In genomic region chr7:29975564-29975963, GRCh38 we compare ENCODE assay signal across 1 cellular context.
TF ChIP-seq lines count a peak whose summit lies in the region.

No MANE protein-coding gene starts in this region.

TF ChIP-seq in SK-N-SH, 30 proteins besides CTCF, POLR2A, EP300 and RAD21 (continued from another document):
- TF ChIP-seq MAX (IDR thresholded peaks at IDR 0.05; ENCODE audit: low read depth) (no peak), ELF1 (IDR thresholded peaks at IDR 0.05) (no peak), USF1 (IDR thresholded peaks at IDR 0.05; ENCODE audit: borderline replicate concordance, low read depth) (no peak)
TF ChIP-seq in SK-N-SH: peak in this region for 0.
